Comparison of ENCODE assay signal across 9 cellular contexts in genomic region chr15:55488952-55489600, GRCh38. TPM values are rescaled to one million over a fixed set of nuclear protein-coding genes. Genes with fewer than 3 reads are reported as not detected.
DNase-seq lines count a peak whose midpoint lies in the region; ATAC-seq and TF ChIP-seq lines count a peak whose summit lies in the region.
"Not testable (repeated sequence)": the region's sequence is repeated elsewhere in the genome, so short reads cannot be mapped to it uniquely, and the experiment has no call there.
"Had no signal": no experiment of that assay in that cellular context is flagged by ENCODE, and none has a peak within 500 bp of the region (broad histone marks: within the 10 kb centered on the region; RNA-seq: fewer than 3 reads in every experiment).

No MANE protein-coding gene starts in this region.

- DNase-seq in Caki2 (ENCODE audit: low read depth) (peak; percentile 72), HFF-Myc (ENCODE audit: extremely low read depth, low read depth) (peak; percentile 22), MV-4-11 (lab: John Stamatoyannopoulos, UW) (peak; percentile 15), MCF 10A (ENCODE audit: unreplicated experiment) (peak; percentile 69), fibroblast of mammary gland (ENCODE audit: low read depth) (peak; percentile 83), kidney glomerular epithelial cell (lab: John Stamatoyannopoulos, UW) (peak; percentile 53)

- POLR2A ChIA-PET in MCF 10A (lab: Yijun Ruan, JAX), result interaction anchor here (0.6 to 1.1 kb wide), 3 partner anchors 8 to 357 kb away, joined by 3 read pairs; no protein-coding TSS in a partner anchor

- not testable (repeated sequence) for H3K9me3 Mint-ChIP-seq in MCF 10A (ENCODE audit: unreplicated experiment)

- not testable (repeated sequence) for H3K4me1 Mint-ChIP-seq in MCF 10A (ENCODE audit: insufficient read depth, unreplicated experiment)

- not testable (repeated sequence) for BruUV-seq in MCF 10A (replicated peaks; lab: Mats Ljungman, UMichigan)

- TF ChIP-seq CTCF in HFF-Myc (IDR thresholded peaks at IDR 0.05; ENCODE audit: low read depth, low read length, missing control alignments); MCF 10A (IDR thresholded peaks at IDR 0.05; ENCODE audit: unreplicated experiment); fibroblast of mammary gland (conservative IDR thresholded peaks at IDR 0.05; ENCODE audit: control insufficient read depth, insufficient read depth, low read depth, low read length): not testable (repeated sequence)

- intact Hi-C loops in MCF 10A (cut with micrococcal nuclease), result not testable (repeated sequence)

- H3K4me3 Mint-ChIP-seq in MCF 10A (ENCODE audit: unreplicated experiment), result not testable (repeated sequence)

- in situ Hi-C loops in Caki2 (cut with HindIII; ENCODE audit: low pct_unique_long_range_greater_than_20kb, low sequenced_read_pairs), result not testable (repeated sequence)

- peaks cover 33% of the 10 kb centered on the region for H3K36me3 Mint-ChIP-seq in MCF 10A (ENCODE audit: insufficient read depth, unreplicated experiment)

- peak; percentile 79 for ATAC-seq in SK-N-SH treated with all-trans-retinoic acid at 6 μM for 48 hours

- CTCF ChIA-PET in MCF 10A (lab: Yijun Ruan, JAX), result interaction anchor here (1.4 kb wide), 1 partner anchor 153 kb away, joined by 3 read pairs; no protein-coding TSS in a partner anchor

- not testable (repeated sequence) for H3K4me3 ChIP-seq in HFF-Myc (replicated peaks; ENCODE audit: low read depth, low read length); fibroblast of mammary gland (ENCODE audit: control insufficient read depth, low read depth, low read length)

- not testable (repeated sequence) for H3K27me3 Mint-ChIP-seq in MCF 10A (ENCODE audit: insufficient read depth, unreplicated experiment)

- not testable (repeated sequence) for H3K27ac Mint-ChIP-seq in MCF 10A (ENCODE audit: low read depth, unreplicated experiment)

RNA-seq across cellular contexts. Expression of gene DNAAF4, which starts 19.0 kb away (rescaled TPM):
- not detected in 2 replicates for total RNA-seq in Caki2 (2014; rRNA removed; shearing (Covaris generic); ENCODE audit: low replicate concordance)
- 3.8 and 4.0 TPM in 2 replicates for total RNA-seq in MCF 10A (2022)
- total RNA-seq: activated T-helper 17 cell treated with anti-CD3 and anti-CD28 coated beads, Interleukin-2, amount 50 U/mL, for 72 hours; CD8-positive, alpha-beta T cell had no signal

Comparison
In these comparisons a context has a peak if more than half of its experiments do, and no peak if none do; other contexts are left out.
1. DNase-seq: peak in every context shown above with its lines; median percentile 83 in fibroblast of mammary gland; 72 in Caki2; 69 in MCF 10A; 53 in kidney glomerular epithelial cell; 22 in HFF-Myc; 15 in MV-4-11.